ENCODE assay signal across 17 cellular contexts in genomic region chr16:29857133-29857760, GRCh38. TPM values are rescaled to one million over a fixed set of nuclear protein-coding genes. Genes with fewer than 3 reads are reported as not detected.
DNase-seq lines count a peak whose midpoint lies in the region; ATAC-seq and TF ChIP-seq lines count a peak whose summit lies in the region.
"Had no signal": no experiment of that assay in that cellular context is flagged by ENCODE, and none has a peak within 500 bp of the region (broad histone marks: within the 10 kb centered on the region; RNA-seq: fewer than 3 reads in every experiment).

No MANE protein-coding gene starts in this region.

- peaks cover 28% of the 10 kb centered on the region for H3K36me3 Mint-ChIP-seq in brain

- H3K9me3 ChIP-seq in left ventricle myocardium inferior (replicated peaks), result no peaks in the 10 kb centered on the region
- H3K9me3 ChIP-seq: BLaER1 treated with 17β-estradiol and CSF1 and Interleukin-3, amounts not matched to agents 10 nM and 100 nM had no signal

- H3K4me3 Mint-ChIP-seq in brain, result peak overlapping the region in 2 of 5 experiments; percentile 57 to 62
- H3K4me3 Mint-ChIP-seq: T-helper 1 cell treated with Interleukin-12 subunit alpha and Interleukin-12 subunit beta and Interleukin-4 antibody, amounts not matched to agents 30 μg/mL and 1 μg/mL, for 36 hours had no signal

- H3K4me1 ChIP-seq in left ventricle myocardium inferior, result peaks cover 34% of the 10 kb centered on the region

- peaks cover 4% of the 10 kb centered on the region for H3K27me3 Mint-ChIP-seq in brain

- TF ChIP-seq CTCF in AG09319 (IDR thresholded peaks at IDR 0.05; ENCODE audit: low read depth, low read length), result no peak
- no peak for TF ChIP-seq CTCF in brain (conservative IDR thresholded peaks at IDR 0.05)
- TF ChIP-seq CTCF in left ventricle myocardium inferior (IDR thresholded peaks at IDR 0.05; ENCODE audit: borderline replicate concordance), result no peak

- no peak overlapping the region for H3K4me3 ChIP-seq in left ventricle myocardium inferior
- H3K4me3 ChIP-seq: BLaER1 treated with 17β-estradiol and CSF1 and Interleukin-3, amounts not matched to agents 10 nM and 100 nM had no signal

- no peaks in the 10 kb centered on the region for H3K9me3 Mint-ChIP-seq in brain
- H3K9me3 Mint-ChIP-seq: T-helper 1 cell treated with Interleukin-12 subunit alpha and Interleukin-12 subunit beta and Interleukin-4 antibody, amounts not matched to agents 30 μg/mL and 1 μg/mL, for 36 hours had no signal

- H3K27ac Mint-ChIP-seq in brain, result peak overlapping the region; percentile 22 to 93 (median 42)
- H3K27ac Mint-ChIP-seq: T-helper 1 cell treated with Interleukin-12 subunit alpha and Interleukin-12 subunit beta and Interleukin-4 antibody, amounts not matched to agents 30 μg/mL and 1 μg/mL, for 36 hours had no signal

- peaks cover 18% of the 10 kb centered on the region for H3K4me1 Mint-ChIP-seq in brain

- intact Hi-C loops in left ventricle myocardium inferior (cut with micrococcal nuclease), result no loop called here

- H3K27me3 ChIP-seq in left ventricle myocardium inferior (ENCODE audit: low read depth), result no peaks in the 10 kb centered on the region
- H3K27me3 ChIP-seq: BLaER1 treated with 17β-estradiol and CSF1 and Interleukin-3, amounts not matched to agents 10 nM and 100 nM had no signal

- ATAC-seq in HG03175 (IDR thresholded peaks at IDR 0.05; ENCODE audit: unreplicated experiment), result no peak
- ATAC-seq: Panc1 had no signal

- no peak overlapping the region for H3K27ac ChIP-seq in left ventricle myocardium inferior (replicated peaks)
- H3K27ac ChIP-seq: BLaER1 treated with 17β-estradiol and CSF1 and Interleukin-3, amounts not matched to agents 10 nM and 100 nM had no signal

- DNase-seq in AG09319 (ENCODE audit: extremely low read depth, low read depth), result peak; percentile 59
- DNase-seq in HK-2 (ENCODE audit: unreplicated experiment), result peak; percentile 34
- DNase-seq in myocyte (ENCODE audit: low read depth), result peak; percentile 86
- no peak for DNase-seq in activated CD4-positive, alpha-beta T cell treated with anti-CD3 and anti-CD28 coated beads for 48 hours
- no peak for DNase-seq in NOMO-1 (lab: John Stamatoyannopoulos, UW; ENCODE audit: unreplicated experiment in 2 of 2)
- DNase-seq in left ventricle myocardium inferior, result no peak
- DNase-seq: activated CD4-positive, alpha-beta T cell treated with anti-CD3 and anti-CD28 coated beads, Interleukin-2, amount 50 U/mL, for 48 hours; activated effector memory CD4-positive, alpha-beta T cell treated with anti-CD3 and anti-CD28 coated beads, Interleukin-2, amount 50 U/mL, for 16 hours; caudate nucleus; GDM1; mesendoderm; NCI-H1105 had no signal

- H3K36me3 ChIP-seq in left ventricle myocardium inferior, result peaks cover 33% of the 10 kb centered on the region

RNA-seq across cellular contexts. Expression of gene CDIPT, which starts 5.8 kb away (rescaled TPM):
- polyA plus RNA-seq in brain (ENCODE audit: insufficient read depth, low read depth, low replicate concordance), result 200 TPM
- total RNA-seq in myocyte (47.2 and 53.9 TPM in 2 replicates), left ventricle myocardium inferior (68.6 TPM)
- 89.8 TPM for polyA plus RNA-seq in myocyte (2012)

RNA-seq across cellular contexts. Expression of gene MVP, which starts 37.0 kb away (rescaled TPM):
- polyA plus RNA-seq in brain (ENCODE audit: insufficient read depth, low read depth, low replicate concordance), result 31.7 TPM
- total RNA-seq in myocyte (361 and 417 TPM in 2 replicates), left ventricle myocardium inferior (38.6 TPM)
- polyA plus RNA-seq in myocyte (2012), result 169 TPM

RNA-seq across cellular contexts. Expression of gene PAGR1, which starts 41.3 kb away (rescaled TPM):
- 57.0 TPM for polyA plus RNA-seq in brain (ENCODE audit: insufficient read depth, low read depth, low replicate concordance)
- total RNA-seq in myocyte, result 38.4 and 49.0 TPM in 2 replicates
- 20.3 TPM for polyA plus RNA-seq in myocyte (2012)
- 12.9 TPM for total RNA-seq in left ventricle myocardium inferior

RNA-seq across cellular contexts. Expression of gene SEZ6L2, which starts 42.1 kb away (rescaled TPM):
- polyA plus RNA-seq in brain (ENCODE audit: insufficient read depth, low read depth, low replicate concordance), result 187 TPM
- total RNA-seq in myocyte (6.4 and 11.8 TPM in 2 replicates), left ventricle myocardium inferior (0.38 TPM)
- polyA plus RNA-seq in myocyte (2012), result 2.5 TPM

RNA-seq across cellular contexts. Expression of gene ASPHD1, which starts 43.0 kb away (rescaled TPM):
- 115 TPM for polyA plus RNA-seq in brain (ENCODE audit: insufficient read depth, low read depth, low replicate concordance)
- total RNA-seq in myocyte, result 3.9 and 4.0 TPM in 2 replicates
- polyA plus RNA-seq in myocyte (2012), result 2.5 TPM
- not detected for total RNA-seq in left ventricle myocardium inferior

Comparison
In these comparisons a context has a peak if more than half of its experiments do, and no peak if none do; other contexts are left out.
1. DNase-seq: peak in AG09319 (single experiment), HK-2 (single experiment) and myocyte (single experiment); none in activated CD4-positive, alpha-beta T cell treated with anti-CD3 and anti-CD28 coated beads for 48 hours (single experiment), NOMO-1 (0 of 2) and left ventricle myocardium inferior (single experiment).